In the genomic region with DNA sequence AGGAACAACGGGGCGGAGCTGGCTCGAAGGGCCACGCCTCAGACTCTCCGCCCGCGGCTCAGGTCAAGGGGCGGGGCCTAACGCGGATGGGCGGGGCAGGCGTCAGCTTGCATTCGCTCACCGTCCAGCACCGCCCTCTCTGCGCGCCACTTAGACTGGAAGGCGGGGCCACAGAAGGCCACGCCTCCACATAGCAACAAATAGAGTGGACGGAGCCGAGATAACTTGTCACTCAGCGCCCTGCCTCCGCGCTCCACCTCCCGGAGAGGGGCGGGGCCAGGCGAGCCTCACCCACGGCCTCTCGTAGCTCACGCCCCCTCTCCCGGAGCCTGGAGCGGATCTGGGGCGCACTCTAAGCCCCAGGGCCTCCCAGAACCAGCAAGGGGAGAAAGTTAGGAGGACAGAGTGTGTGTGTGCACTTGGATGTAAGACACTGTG, we compare ENCODE assay signal across 8 cellular contexts. TPM values are rescaled to one million over a fixed set of nuclear protein-coding genes. Genes with fewer than 3 reads are reported as not detected.
DNase-seq lines count a peak whose midpoint lies in the region; TF ChIP-seq lines count a peak whose summit lies in the region.

No MANE protein-coding gene starts in this region.

- H3K36me3 Mint-ChIP-seq in nephron (ENCODE audit: low read depth): no peaks in the 10 kb centered on the region

- peak overlapping the region; percentile 79 to 90 (median 85) for H3K4me3 Mint-ChIP-seq in nephron

- H3K36me3 ChIP-seq in MG63: no peaks in the 10 kb centered on the region; the same call in 1 of the 2 replicates

- H3K4me1 Mint-ChIP-seq in nephron: peaks cover 19% of the 10 kb centered on the region

- H3K4me3 ChIP-seq in MG63 (peak overlapping the region; percentile 71), fibroblast of pulmonary artery (replicated peaks; ENCODE audit: low read depth, low read length) (peak overlapping the region; percentile 80)

- peak overlapping the region; percentile 34 to 53 (median 42) for H3K27ac Mint-ChIP-seq in nephron

- H3K9me3 Mint-ChIP-seq in nephron: no peaks in the 10 kb centered on the region

- no peaks in the 10 kb centered on the region for H3K9me3 ChIP-seq in MG63

- peak; percentile 99 for DNase-seq in EL
- DNase-seq in HCEC 1CT: peak; percentile 98
- peak; percentile 99 for DNase-seq in MG63
- peak; percentile 98 to 99 for DNase-seq in SHP77 (lab: John Stamatoyannopoulos, UW)
- DNase-seq in activated effector memory CD4-positive, alpha-beta T cell treated with anti-CD3 and anti-CD28 coated beads, Interleukin-2, amount 50 U/mL, for 16 hours: peak; percentile 100
- peak; percentile 99 for DNase-seq in fibroblast of pulmonary artery (ENCODE audit: low read depth)
- peak; percentile 98 for DNase-seq in stimulated activated naive CD4-positive, alpha-beta T cell treated with Interleukin-2 at 50 U/mL for 16 hours (lab: John Stamatoyannopoulos, UW)

- TF ChIP-seq CTCF in fibroblast of pulmonary artery (IDR thresholded peaks at IDR 0.05; ENCODE audit: low read length, missing control alignments): no peak
- no peak for TF ChIP-seq CTCF in nephron (IDR thresholded peaks at IDR 0.05; ENCODE audit: unreplicated experiment in 3 of 3)

- H3K27me3 Mint-ChIP-seq in nephron (ENCODE audit: low read depth): peaks cover 33% of the 10 kb centered on the region

- H3K27me3 ChIP-seq in MG63: no peaks in the 10 kb centered on the region

RNA-seq across cellular contexts. Expression of gene BLVRB, which starts 0.3 kb away (rescaled TPM):
- 140 and 179 TPM in 2 replicates for total RNA-seq in MG63 (2014; rRNA removed; shearing (Covaris generic); ENCODE audit: low replicate concordance)

RNA-seq across cellular contexts. Expression of gene SPTBN4, which starts 1.0 kb away (rescaled TPM):
- total RNA-seq in MG63 (2014; rRNA removed; shearing (Covaris generic); ENCODE audit: low replicate concordance): 0.16 and 3.0 TPM in 2 replicates

RNA-seq across cellular contexts. Expression of gene SERTAD3, which starts 21.7 kb away (rescaled TPM):
- 15.9 and 38.3 TPM in 2 replicates for total RNA-seq in MG63 (2014; rRNA removed; shearing (Covaris generic); ENCODE audit: low replicate concordance)

RNA-seq across cellular contexts. Expression of gene SERTAD1, which starts 40.0 kb away (rescaled TPM):
- 19.1 and 35.3 TPM in 2 replicates for total RNA-seq in MG63 (2014; rRNA removed; shearing (Covaris generic); ENCODE audit: low replicate concordance)

RNA-seq across cellular contexts. Expression of gene PRX, which starts 52.6 kb away (rescaled TPM):
- 5.6 and 6.3 TPM in 2 replicates for total RNA-seq in MG63 (2014; rRNA removed; shearing (Covaris generic); ENCODE audit: low replicate concordance)

Comparison
In these comparisons a context has a peak if more than half of its experiments do, and no peak if none do; other contexts are left out.
1. Peak in every context shown above with its lines: DNase-seq and H3K4me3 ChIP-seq.